1 cellular context compared by ENCODE assay signal in the genomic region with DNA sequence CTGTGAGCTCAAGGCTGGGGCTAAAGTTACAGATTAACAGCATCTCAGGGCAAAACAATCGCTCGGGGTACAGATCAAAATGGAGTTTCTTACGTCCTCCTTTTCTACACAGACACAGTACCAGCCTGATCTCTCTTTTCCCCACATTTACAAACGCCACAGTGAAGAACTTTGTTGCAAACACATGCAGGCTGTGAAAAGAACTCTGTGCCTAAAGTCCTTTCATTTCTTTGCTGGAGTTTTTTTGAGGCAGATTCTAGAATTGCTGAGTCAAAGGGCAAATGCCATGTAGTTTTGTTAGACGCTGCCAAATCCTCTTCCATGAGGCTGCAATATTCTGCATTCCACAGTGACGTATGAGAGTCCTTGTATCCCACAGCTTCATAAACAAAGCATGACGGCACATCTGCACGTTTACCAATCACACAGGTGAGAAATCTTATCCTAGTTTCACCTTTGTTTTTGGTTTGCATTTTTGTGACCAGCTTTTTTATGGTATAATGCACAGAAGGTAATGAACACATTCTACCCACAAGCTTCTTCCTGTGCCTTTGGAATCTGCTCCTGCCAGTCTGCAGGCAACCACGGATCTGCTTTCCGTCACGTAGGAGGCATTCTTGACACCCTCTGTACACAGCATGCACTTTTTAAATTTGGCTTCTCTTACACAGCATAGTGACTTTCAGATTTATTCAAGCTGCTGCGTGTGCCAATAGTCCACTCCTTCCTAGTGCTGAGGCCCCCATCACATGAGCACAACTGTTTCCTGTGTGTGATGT.
A peak's percentile ranks its signal among the peaks of the same experiment; 100 is the strongest.
TF ChIP-seq lines count a peak whose summit lies in the region.

No MANE protein-coding gene starts in this region.

TF ChIP-seq in HepG2, 621 proteins besides CTCF, POLR2A, EP300 and RAD21 (continued from another document and continues in another):
- TF ChIP-seq, protein P1, sequence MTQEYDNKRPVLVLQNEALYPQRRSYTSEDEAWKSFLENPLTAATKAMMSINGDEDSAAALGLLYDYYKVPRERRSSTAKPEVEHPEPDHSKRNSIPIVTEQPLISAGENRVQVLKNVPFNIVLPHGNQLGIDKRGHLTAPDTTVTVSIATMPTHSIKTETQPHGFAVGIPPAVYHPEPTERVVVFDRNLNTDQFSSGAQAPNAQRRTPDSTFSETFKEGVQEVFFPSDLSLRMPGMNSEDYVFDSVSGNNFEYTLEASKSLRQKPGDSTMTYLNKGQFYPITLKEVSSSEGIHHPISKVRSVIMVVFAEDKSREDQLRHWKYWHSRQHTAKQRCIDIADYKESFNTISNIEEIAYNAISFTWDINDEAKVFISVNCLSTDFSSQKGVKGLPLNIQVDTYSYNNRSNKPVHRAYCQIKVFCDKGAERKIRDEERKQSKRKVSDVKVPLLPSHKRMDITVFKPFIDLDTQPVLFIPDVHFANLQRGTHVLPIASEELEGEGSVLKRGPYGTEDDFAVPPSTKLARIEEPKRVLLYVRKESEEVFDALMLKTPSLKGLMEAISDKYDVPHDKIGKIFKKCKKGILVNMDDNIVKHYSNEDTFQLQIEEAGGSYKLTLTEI (CRISPR knock-in tag; conservative IDR thresholded peaks at IDR 0.05), result no peak
- no peak for TF ChIP-seq SP1 (IDR thresholded peaks at IDR 0.05)
- TF ChIP-seq SP1 (CRISPR knock-in tag; IDR thresholded peaks at IDR 0.05), result no peak
- no peak for TF ChIP-seq ZNF589 (CRISPR knock-in tag; conservative IDR thresholded peaks at IDR 0.05)
- no peak for TF ChIP-seq NFATC3 (CRISPR knock-in tag; IDR thresholded peaks at IDR 0.05)
- TF ChIP-seq ZNF337 (CRISPR knock-in tag; IDR thresholded peaks at IDR 0.05; ENCODE audit: borderline replicate concordance, low read depth), result no peak
- no peak for TF ChIP-seq ZNF263 (CRISPR knock-in tag; IDR thresholded peaks at IDR 0.05)
- TF ChIP-seq STAT5B (CRISPR knock-in tag; IDR thresholded peaks at IDR 0.05), result no peak
- no peak for TF ChIP-seq TCF12 (IDR thresholded peaks at IDR 0.05)
- TF ChIP-seq TCF12 (CRISPR knock-in tag; IDR thresholded peaks at IDR 0.05), result no peak
- no peak for TF ChIP-seq SRSF4 (IDR thresholded peaks at IDR 0.05; ENCODE audit: low read depth, low read length, poor library complexity, severe bottlenecking)
- no peak for TF ChIP-seq ZNF788 (CRISPR knock-in tag; IDR thresholded peaks at IDR 0.05; ENCODE audit: borderline replicate concordance)
- no peak for TF ChIP-seq ZFP36L1 (CRISPR knock-in tag; IDR thresholded peaks at IDR 0.05)
- TF ChIP-seq CBX2 (IDR thresholded peaks at IDR 0.05; ENCODE audit: low read depth, low read length), result no peak
- TF ChIP-seq CBX2 (CRISPR knock-in tag; IDR thresholded peaks at IDR 0.05; ENCODE audit: low read depth), result no peak
- TF ChIP-seq, protein P2, sequence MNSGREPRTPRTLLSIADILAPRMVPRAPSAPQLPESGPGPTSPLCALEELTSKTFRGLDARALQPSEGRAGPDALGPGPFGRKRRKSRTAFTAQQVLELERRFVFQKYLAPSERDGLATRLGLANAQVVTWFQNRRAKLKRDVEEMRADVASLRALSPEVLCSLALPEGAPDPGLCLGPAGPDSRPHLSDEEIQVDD (CRISPR knock-in tag; IDR thresholded peaks at IDR 0.05; ENCODE audit: borderline replicate concordance), result no peak
- TF ChIP-seq, protein P3, sequence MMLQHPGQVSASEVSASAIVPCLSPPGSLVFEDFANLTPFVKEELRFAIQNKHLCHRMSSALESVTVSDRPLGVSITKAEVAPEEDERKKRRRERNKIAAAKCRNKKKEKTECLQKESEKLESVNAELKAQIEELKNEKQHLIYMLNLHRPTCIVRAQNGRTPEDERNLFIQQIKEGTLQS (CRISPR knock-in tag; IDR thresholded peaks at IDR 0.05), result no peak
- TF ChIP-seq AKAP8 (CRISPR knock-in tag; IDR thresholded peaks at IDR 0.05), result no peak
- TF ChIP-seq SRY (CRISPR knock-in tag; IDR thresholded peaks at IDR 0.05), result no peak
- TF ChIP-seq, protein P4, sequence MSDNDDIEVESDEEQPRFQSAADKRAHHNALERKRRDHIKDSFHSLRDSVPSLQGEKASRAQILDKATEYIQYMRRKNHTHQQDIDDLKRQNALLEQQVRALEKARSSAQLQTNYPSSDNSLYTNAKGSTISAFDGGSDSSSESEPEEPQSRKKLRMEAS (IDR thresholded peaks at IDR 0.05), result peak; percentile 25; the same call in 1 of the 2 replicates
- TF ChIP-seq, protein P5, sequence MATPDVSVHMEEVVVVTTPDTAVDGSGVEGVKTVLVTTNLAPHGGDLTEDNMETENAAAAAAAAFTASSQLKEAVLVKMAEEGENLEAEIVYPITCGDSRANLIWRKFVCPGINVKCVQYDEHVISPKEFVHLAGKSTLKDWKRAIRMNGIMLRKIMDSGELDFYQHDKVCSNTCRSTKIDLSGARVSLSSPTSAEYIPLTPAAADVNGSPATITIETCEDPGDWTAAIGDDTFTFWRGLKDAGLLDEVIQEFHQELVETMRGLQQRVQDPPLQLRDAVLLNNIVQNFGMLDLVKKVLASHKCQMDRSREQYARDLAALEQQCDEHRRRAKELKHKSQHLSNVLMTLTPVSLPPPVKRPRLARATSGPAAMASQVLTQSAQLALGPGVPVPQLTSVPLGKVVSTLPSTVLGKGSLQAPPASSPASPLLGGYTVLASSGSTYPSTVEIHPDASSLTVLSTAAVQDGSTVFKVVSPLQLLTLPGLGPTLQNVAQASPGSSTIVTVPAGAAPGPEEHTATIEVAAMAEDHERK (CRISPR knock-in tag; IDR thresholded peaks at IDR 0.05; ENCODE audit: low read depth), result no peak
- no peak for TF ChIP-seq ARNT2 (CRISPR knock-in tag; IDR thresholded peaks at IDR 0.05; ENCODE audit: low read depth)
- TF ChIP-seq ZSCAN21 (CRISPR knock-in tag; IDR thresholded peaks at IDR 0.05; ENCODE audit: borderline replicate concordance), result no peak
- TF ChIP-seq PPARG (CRISPR knock-in tag; conservative IDR thresholded peaks at IDR 0.05), result 0 out of 2 replicates have a peak, but pooled peaks have one; percentile 24
- no peak for TF ChIP-seq ZNF850 (CRISPR knock-in tag; conservative IDR thresholded peaks at IDR 0.05)
- no peak for TF ChIP-seq HNRNPH1 (optimal IDR thresholded peaks at IDR 0.05; ENCODE audit: low read depth, low read length)
- TF ChIP-seq, protein P6, sequence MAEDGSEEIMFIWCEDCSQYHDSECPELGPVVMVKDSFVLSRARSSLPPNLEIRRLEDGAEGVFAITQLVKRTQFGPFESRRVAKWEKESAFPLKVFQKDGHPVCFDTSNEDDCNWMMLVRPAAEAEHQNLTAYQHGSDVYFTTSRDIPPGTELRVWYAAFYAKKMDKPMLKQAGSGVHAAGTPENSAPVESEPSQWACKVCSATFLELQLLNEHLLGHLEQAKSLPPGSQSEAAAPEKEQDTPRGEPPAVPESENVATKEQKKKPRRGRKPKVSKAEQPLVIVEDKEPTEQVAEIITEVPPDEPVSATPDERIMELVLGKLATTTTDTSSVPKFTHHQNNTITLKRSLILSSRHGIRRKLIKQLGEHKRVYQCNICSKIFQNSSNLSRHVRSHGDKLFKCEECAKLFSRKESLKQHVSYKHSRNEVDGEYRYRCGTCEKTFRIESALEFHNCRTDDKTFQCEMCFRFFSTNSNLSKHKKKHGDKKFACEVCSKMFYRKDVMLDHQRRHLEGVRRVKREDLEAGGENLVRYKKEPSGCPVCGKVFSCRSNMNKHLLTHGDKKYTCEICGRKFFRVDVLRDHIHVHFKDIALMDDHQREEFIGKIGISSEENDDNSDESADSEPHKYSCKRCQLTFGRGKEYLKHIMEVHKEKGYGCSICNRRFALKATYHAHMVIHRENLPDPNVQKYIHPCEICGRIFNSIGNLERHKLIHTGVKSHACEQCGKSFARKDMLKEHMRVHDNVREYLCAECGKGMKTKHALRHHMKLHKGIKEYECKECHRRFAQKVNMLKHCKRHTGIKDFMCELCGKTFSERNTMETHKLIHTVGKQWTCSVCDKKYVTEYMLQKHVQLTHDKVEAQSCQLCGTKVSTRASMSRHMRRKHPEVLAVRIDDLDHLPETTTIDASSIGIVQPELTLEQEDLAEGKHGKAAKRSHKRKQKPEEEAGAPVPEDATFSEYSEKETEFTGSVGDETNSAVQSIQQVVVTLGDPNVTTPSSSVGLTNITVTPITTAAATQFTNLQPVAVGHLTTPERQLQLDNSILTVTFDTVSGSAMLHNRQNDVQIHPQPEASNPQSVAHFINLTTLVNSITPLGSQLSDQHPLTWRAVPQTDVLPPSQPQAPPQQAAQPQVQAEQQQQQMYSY (CRISPR knock-in tag; IDR thresholded peaks at IDR 0.05), result no peak
- peak; percentile 92 to 98 for TF ChIP-seq MAFK (conservative IDR thresholded peaks at IDR 0.05 in 1 of 2, IDR thresholded peaks at IDR 0.05 in 1 of 2; ENCODE audit: low read length in 2 of 2)
- TF ChIP-seq REL (CRISPR knock-in tag; conservative IDR thresholded peaks at IDR 0.05), result no peak
- TF ChIP-seq KDM3A (CRISPR knock-in tag; IDR thresholded peaks at IDR 0.05; ENCODE audit: low read depth), result no peak
- peak; percentile 73; the same call in 1 of the 2 replicates for TF ChIP-seq NFE2L2 (IDR thresholded peaks at IDR 0.05; ENCODE audit: low read length)
- no peak for TF ChIP-seq MYNN (CRISPR knock-in tag; IDR thresholded peaks at IDR 0.05; ENCODE audit: low read depth)
- TF ChIP-seq, protein P7, sequence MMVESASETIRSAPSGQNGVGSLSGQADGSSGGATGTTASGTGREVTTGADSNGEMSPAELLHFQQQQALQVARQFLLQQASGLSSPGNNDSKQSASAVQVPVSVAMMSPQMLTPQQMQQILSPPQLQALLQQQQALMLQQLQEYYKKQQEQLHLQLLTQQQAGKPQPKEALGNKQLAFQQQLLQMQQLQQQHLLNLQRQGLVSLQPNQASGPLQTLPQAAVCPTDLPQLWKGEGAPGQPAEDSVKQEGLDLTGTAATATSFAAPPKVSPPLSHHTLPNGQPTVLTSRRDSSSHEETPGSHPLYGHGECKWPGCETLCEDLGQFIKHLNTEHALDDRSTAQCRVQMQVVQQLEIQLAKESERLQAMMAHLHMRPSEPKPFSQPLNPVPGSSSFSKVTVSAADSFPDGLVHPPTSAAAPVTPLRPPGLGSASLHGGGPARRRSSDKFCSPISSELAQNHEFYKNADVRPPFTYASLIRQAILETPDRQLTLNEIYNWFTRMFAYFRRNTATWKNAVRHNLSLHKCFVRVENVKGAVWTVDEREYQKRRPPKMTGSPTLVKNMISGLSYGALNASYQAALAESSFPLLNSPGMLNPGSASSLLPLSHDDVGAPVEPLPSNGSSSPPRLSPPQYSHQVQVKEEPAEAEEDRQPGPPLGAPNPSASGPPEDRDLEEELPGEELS (CRISPR knock-in tag; IDR thresholded peaks at IDR 0.05), result peak; percentile 73
- TF ChIP-seq ZNF331 (CRISPR knock-in tag; IDR thresholded peaks at IDR 0.05), result 0 out of 2 replicates have a peak, but pooled peaks have one; percentile 29
- 0 out of 2 replicates have a peak, but pooled peaks have one; percentile 44 for TF ChIP-seq DPF2 (CRISPR knock-in tag; IDR thresholded peaks at IDR 0.05; ENCODE audit: borderline replicate concordance, low read depth)
- 0 out of 2 replicates have a peak, but pooled peaks have one; percentile 25 for TF ChIP-seq ETV5 (CRISPR knock-in tag; IDR thresholded peaks at IDR 0.05; ENCODE audit: borderline replicate concordance)
- no peak for TF ChIP-seq EZH2 (conservative IDR thresholded peaks at IDR 0.05; ENCODE audit: low read depth, low read length)
- no peak for TF ChIP-seq TEAD2 (CRISPR knock-in tag; IDR thresholded peaks at IDR 0.05)
- TF ChIP-seq, protein P8, sequence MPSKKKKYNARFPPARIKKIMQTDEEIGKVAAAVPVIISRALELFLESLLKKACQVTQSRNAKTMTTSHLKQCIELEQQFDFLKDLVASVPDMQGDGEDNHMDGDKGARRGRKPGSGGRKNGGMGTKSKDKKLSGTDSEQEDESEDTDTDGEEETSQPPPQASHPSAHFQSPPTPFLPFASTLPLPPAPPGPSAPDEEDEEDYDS (CRISPR knock-in tag; IDR thresholded peaks at IDR 0.05), result no peak
- TF ChIP-seq ZFP90 (CRISPR knock-in tag; IDR thresholded peaks at IDR 0.05; ENCODE audit: borderline replicate concordance), result no peak
- TF ChIP-seq, protein P9, sequence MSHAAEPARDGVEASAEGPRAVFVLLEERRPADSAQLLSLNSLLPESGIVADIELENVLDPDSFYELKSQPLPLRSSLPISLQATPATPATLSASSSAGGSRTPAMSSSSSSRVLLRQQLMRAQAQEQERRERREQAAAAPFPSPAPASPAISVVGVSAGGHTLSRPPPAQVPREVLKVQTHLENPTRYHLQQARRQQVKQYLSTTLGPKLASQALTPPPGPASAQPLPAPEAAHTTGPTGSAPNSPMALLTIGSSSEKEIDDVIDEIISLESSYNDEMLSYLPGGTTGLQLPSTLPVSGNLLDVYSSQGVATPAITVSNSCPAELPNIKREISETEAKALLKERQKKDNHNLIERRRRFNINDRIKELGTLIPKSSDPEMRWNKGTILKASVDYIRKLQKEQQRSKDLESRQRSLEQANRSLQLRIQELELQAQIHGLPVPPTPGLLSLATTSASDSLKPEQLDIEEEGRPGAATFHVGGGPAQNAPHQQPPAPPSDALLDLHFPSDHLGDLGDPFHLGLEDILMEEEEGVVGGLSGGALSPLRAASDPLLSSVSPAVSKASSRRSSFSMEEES (CRISPR knock-in tag; IDR thresholded peaks at IDR 0.05), result peak; percentile 17; the same call in 1 of the 2 replicates
- TF ChIP-seq, protein P10, sequence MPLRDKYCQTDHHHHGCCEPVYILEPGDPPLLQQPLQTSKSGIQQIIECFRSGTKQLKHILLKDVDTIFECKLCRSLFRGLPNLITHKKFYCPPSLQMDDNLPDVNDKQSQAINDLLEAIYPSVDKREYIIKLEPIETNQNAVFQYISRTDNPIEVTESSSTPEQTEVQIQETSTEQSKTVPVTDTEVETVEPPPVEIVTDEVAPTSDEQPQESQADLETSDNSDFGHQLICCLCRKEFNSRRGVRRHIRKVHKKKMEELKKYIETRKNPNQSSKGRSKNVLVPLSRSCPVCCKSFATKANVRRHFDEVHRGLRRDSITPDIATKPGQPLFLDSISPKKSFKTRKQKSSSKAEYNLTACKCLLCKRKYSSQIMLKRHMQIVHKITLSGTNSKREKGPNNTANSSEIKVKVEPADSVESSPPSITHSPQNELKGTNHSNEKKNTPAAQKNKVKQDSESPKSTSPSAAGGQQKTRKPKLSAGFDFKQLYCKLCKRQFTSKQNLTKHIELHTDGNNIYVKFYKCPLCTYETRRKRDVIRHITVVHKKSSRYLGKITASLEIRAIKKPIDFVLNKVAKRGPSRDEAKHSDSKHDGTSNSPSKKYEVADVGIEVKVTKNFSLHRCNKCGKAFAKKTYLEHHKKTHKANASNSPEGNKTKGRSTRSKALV (CRISPR knock-in tag; IDR thresholded peaks at IDR 0.05), result no peak
- TF ChIP-seq ARNTL (CRISPR knock-in tag; IDR thresholded peaks at IDR 0.05), result peak; percentile 53; the same call in 1 of the 2 replicates
- no peak for TF ChIP-seq CHD4 (IDR thresholded peaks at IDR 0.05; ENCODE audit: borderline replicate concordance, low read length)
- TF ChIP-seq ZFP37 (CRISPR knock-in tag; IDR thresholded peaks at IDR 0.05; ENCODE audit: borderline replicate concordance), result peak; percentile 5; the same call in 1 of the 2 replicates
- TF ChIP-seq, protein P11, sequence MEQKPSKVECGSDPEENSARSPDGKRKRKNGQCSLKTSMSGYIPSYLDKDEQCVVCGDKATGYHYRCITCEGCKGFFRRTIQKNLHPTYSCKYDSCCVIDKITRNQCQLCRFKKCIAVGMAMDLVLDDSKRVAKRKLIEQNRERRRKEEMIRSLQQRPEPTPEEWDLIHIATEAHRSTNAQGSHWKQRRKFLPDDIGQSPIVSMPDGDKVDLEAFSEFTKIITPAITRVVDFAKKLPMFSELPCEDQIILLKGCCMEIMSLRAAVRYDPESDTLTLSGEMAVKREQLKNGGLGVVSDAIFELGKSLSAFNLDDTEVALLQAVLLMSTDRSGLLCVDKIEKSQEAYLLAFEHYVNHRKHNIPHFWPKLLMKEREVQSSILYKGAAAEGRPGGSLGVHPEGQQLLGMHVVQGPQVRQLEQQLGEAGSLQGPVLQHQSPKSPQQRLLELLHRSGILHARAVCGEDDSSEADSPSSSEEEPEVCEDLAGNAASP (CRISPR knock-in tag; IDR thresholded peaks at IDR 0.05; ENCODE audit: borderline replicate concordance), result 0 out of 2 replicates have a peak, but pooled peaks have one; percentile 12
- no peak for TF ChIP-seq NFYB (CRISPR knock-in tag; IDR thresholded peaks at IDR 0.05)
- TF ChIP-seq ZNF816 (CRISPR knock-in tag; IDR thresholded peaks at IDR 0.05; ENCODE audit: borderline replicate concordance), result no peak
- peak; percentile 80 for TF ChIP-seq BHLHE40 (IDR thresholded peaks at IDR 0.05; ENCODE audit: low read length)
